ENCODE assay signal across 11 cellular contexts in the genomic region with DNA sequence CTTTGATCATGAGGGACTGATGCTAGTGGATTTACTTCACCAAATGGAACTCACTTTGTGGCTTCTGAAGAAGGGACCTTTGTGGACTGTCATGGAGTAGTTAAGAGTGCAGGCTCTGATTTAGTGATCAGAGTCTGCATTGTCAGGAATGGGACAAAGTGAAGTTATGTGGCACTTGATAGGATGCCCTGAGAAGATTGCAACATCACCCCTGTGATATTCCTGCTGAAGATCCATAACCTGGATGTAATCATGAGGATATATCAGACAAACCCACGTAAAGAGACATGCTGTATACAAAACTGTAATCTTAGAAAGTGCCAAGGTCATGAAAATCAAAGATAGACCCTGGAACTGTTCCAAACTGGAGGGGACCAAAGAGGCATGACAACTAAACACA. TPM values are rescaled to one million over a fixed set of nuclear protein-coding genes. Genes with fewer than 3 reads are reported as not detected.
DNase-seq lines count a peak whose midpoint lies in the region; ATAC-seq and TF ChIP-seq lines count a peak whose summit lies in the region.
"Had no signal": no experiment of that assay in that cellular context is flagged by ENCODE, and none has a peak within 500 bp of the region (broad histone marks: within the 10 kb centered on the region; RNA-seq: fewer than 3 reads in every experiment).

No MANE protein-coding gene starts in this region.

- TF ChIP-seq CTCF in H9 (conservative IDR thresholded peaks at IDR 0.05): no peak

- H2BK20ac ChIP-seq in H9 (ENCODE audit: low read depth, low read length, poor library complexity, severe bottlenecking): no peak overlapping the region

- H3K27ac Mint-ChIP-seq in H9 (no peak overlapping the region), memory B cell (no peak overlapping the region)
- peak overlapping the region; percentile 96 for H3K27ac Mint-ChIP-seq in activated T-helper 1 cell treated with anti-CD3 and anti-CD28 coated beads, Interleukin-12 subunit alpha, Interleukin-12 subunit beta, Interleukin-2, Interleukin-4 antibody, amounts not matched to agents 30 ng/mL and 10 ng/mL and 1 ng/mL, durations not matched to agents 14 hours and 24 hours and 36 hours

- WGBS in H9 (ENCODE audit: extremely low coverage, insufficient read length, low lambda C conversion rate): no CpG with 5 or more reads among the region's 1 CpG

- no peak overlapping the region for H3T11ph ChIP-seq in H9 (ENCODE audit: low read length)

- H4K8ac ChIP-seq in H9 (replicated peaks; ENCODE audit: insufficient read length, low read depth, low read length): no peak overlapping the region

- no peaks in the 10 kb centered on the region for H3K79me1 ChIP-seq in H9 (ENCODE audit: insufficient read depth, low read depth, low read length, poor library complexity, severe bottlenecking)

- H3K27ac ChIP-seq in BLaER1 (no peak overlapping the region), H9 (ENCODE audit: insufficient read length, low read depth, low read length) (no peak overlapping the region)
- H3K27ac ChIP-seq: esophagus muscularis mucosa had no signal

- H3K4ac ChIP-seq in H9 (ENCODE audit: low read depth, low read length): no peak overlapping the region

- H3K4me3 ChIP-seq in BLaER1: 0 out of 2 replicates have a peak overlapping the region, but pooled peaks have one; percentile 89

- H3K27me3 ChIP-seq in BLaER1 (no peaks in the 10 kb centered on the region), H9 (ENCODE audit: insufficient read depth, low read length) (no peaks in the 10 kb centered on the region)
- H3K27me3 ChIP-seq: esophagus muscularis mucosa had no signal

- H3K4me1 ChIP-seq in BLaER1: peaks cover 34% of the 10 kb centered on the region
- H3K4me1 ChIP-seq in H9 (ENCODE audit: insufficient read depth, low read length): peaks cover 3% of the 10 kb centered on the region

- no peak overlapping the region for H2BK120ac ChIP-seq in H9 (ENCODE audit: low read depth, low read length, poor library complexity, severe bottlenecking)

- H3K4me3 Mint-ChIP-seq in H9 (peak overlapping the region; percentile 100), memory B cell (peak overlapping the region; percentile 29)
- H3K4me3 Mint-ChIP-seq in activated T-helper 1 cell treated with anti-CD3 and anti-CD28 coated beads, Interleukin-12 subunit alpha, Interleukin-12 subunit beta, Interleukin-2, Interleukin-4 antibody, amounts not matched to agents 30 ng/mL and 10 ng/mL and 1 ng/mL, durations not matched to agents 14 hours and 24 hours and 36 hours: peak overlapping the region; percentile 100

- no peak overlapping the region for H3K23ac ChIP-seq in H9 (ENCODE audit: insufficient read length, low read depth, low read length)

- H3K9me3 ChIP-seq in BLaER1 (no peaks in the 10 kb centered on the region), H9 (ENCODE audit: control insufficient read depth, low read depth, low read length) (no peaks in the 10 kb centered on the region)
- H3K9me3 ChIP-seq: esophagus muscularis mucosa had no signal

- H3K4me1 Mint-ChIP-seq in H9: peaks cover 20 to 24% of the 10 kb centered on the region in 2 experiments
- H3K4me1 Mint-ChIP-seq in activated T-helper 1 cell treated with anti-CD3 and anti-CD28 coated beads, Interleukin-12 subunit alpha, Interleukin-12 subunit beta, Interleukin-2, Interleukin-4 antibody, amounts not matched to agents 30 ng/mL and 10 ng/mL and 1 ng/mL, durations not matched to agents 14 hours and 24 hours and 36 hours (ENCODE audit: low read depth): peaks cover 50% of the 10 kb centered on the region
- peaks cover 33% of the 10 kb centered on the region for H3K4me1 Mint-ChIP-seq in memory B cell

- peaks cover 3% of the 10 kb centered on the region; the same call in 1 of the 2 replicates for H3K79me2 ChIP-seq in H9 (ENCODE audit: insufficient read depth, low read length)

- peaks cover 11% of the 10 kb centered on the region; the same call in 1 of the 2 replicates for H4K20me1 ChIP-seq in BLaER1
- H4K20me1 ChIP-seq in H9 (ENCODE audit: control insufficient read depth, insufficient read depth, insufficient read length): no peaks in the 10 kb centered on the region

- H3K27me3 Mint-ChIP-seq in H9 (ENCODE audit: low read depth) (no peaks in the 10 kb centered on the region), memory B cell (no peaks in the 10 kb centered on the region)
- H3K27me3 Mint-ChIP-seq in activated T-helper 1 cell treated with anti-CD3 and anti-CD28 coated beads, Interleukin-12 subunit alpha, Interleukin-12 subunit beta, Interleukin-2, Interleukin-4 antibody, amounts not matched to agents 30 ng/mL and 10 ng/mL and 1 ng/mL, durations not matched to agents 14 hours and 24 hours and 36 hours (ENCODE audit: insufficient read depth): no peaks in the 10 kb centered on the region

- no peak overlapping the region for H4K91ac ChIP-seq in H9 (ENCODE audit: insufficient read length, low read depth, low read length)

- no peak overlapping the region for H2BK12ac ChIP-seq in H9 (ENCODE audit: insufficient read length, low read depth, low read length)

- no peak overlapping the region for H3K56ac ChIP-seq in H9 (ENCODE audit: insufficient read length, low read depth, low read length)

- no peak overlapping the region for H3K14ac ChIP-seq in H9 (ENCODE audit: insufficient read depth, low read length)

- DNase-seq in H9 (no peak), memory B cell (ENCODE audit: low spot score in 2 of 2) (no peak), NCI-H1048 (lab: John Stamatoyannopoulos, UW) (no peak), AG08395 (ENCODE audit: low spot score) (no peak), head of caudate nucleus (no peak), cerebellar nuclear complex (lab: John Stamatoyannopoulos, UW) (no peak)
- no peak for DNase-seq in activated T-helper 1 cell treated with anti-CD3 and anti-CD28 coated beads, Interleukin-12 subunit alpha, Interleukin-12 subunit beta, Interleukin-2, Interleukin-4 antibody, amounts not matched to agents 30 ng/mL and 10 ng/mL and 1 ng/mL, durations not matched to agents 14 hours and 24 hours and 36 hours (ENCODE audit: low spot score)
- DNase-seq: NCI-H146; stimulated activated CD4-positive, alpha-beta T cell treated with anti-CD3 and anti-CD28 coated beads, Interleukin-15, amount 100 ng/mL, for 24 hours had no signal

- H2AK5ac ChIP-seq in H9 (ENCODE audit: insufficient read length, low read length): no peak overlapping the region

- H3K36me3 Mint-ChIP-seq in H9 (ENCODE audit: insufficient read depth in 1 of 3, low read depth in 3 of 3): peaks cover 9 to 16% (median 16%) of the 10 kb centered on the region in 3 experiments; a peak in 6 of 7 replicates
- peaks cover 23% of the 10 kb centered on the region for H3K36me3 Mint-ChIP-seq in activated T-helper 1 cell treated with anti-CD3 and anti-CD28 coated beads, Interleukin-12 subunit alpha, Interleukin-12 subunit beta, Interleukin-2, Interleukin-4 antibody, amounts not matched to agents 30 ng/mL and 10 ng/mL and 1 ng/mL, durations not matched to agents 14 hours and 24 hours and 36 hours (ENCODE audit: low read depth)
- peaks cover 10% of the 10 kb centered on the region for H3K36me3 Mint-ChIP-seq in memory B cell

- H2BK15ac ChIP-seq in H9 (ENCODE audit: low read depth, low read length): no peak overlapping the region

- H3K4me2 ChIP-seq in BLaER1 (peak overlapping the region; percentile 94), H9 (ENCODE audit: insufficient read depth, insufficient read length, low read length) (peak overlapping the region; percentile 94)

- peaks cover 24% of the 10 kb centered on the region for H3K36me3 ChIP-seq in BLaER1

- H3K9ac ChIP-seq in BLaER1: peak overlapping the region; percentile 84; the same call in 1 of the 2 replicates
- H3K9ac ChIP-seq in H9 (ENCODE audit: extremely low read depth, insufficient read length, low read length): peak overlapping the region; percentile 15

- H3K9me3 Mint-ChIP-seq in H9 (no peaks in the 10 kb centered on the region), memory B cell (no peaks in the 10 kb centered on the region)
- H3K9me3 Mint-ChIP-seq in activated T-helper 1 cell treated with anti-CD3 and anti-CD28 coated beads, Interleukin-12 subunit alpha, Interleukin-12 subunit beta, Interleukin-2, Interleukin-4 antibody, amounts not matched to agents 30 ng/mL and 10 ng/mL and 1 ng/mL, durations not matched to agents 14 hours and 24 hours and 36 hours: no peaks in the 10 kb centered on the region

- H2AFZ ChIP-seq in H9 (ENCODE audit: low read length): no peak overlapping the region

- no peak overlapping the region for H4K5ac ChIP-seq in H9 (ENCODE audit: insufficient read length, low read depth, low read length)

- intact Hi-C loops in activated T-helper 1 cell treated with anti-CD3 and anti-CD28 coated beads, Interleukin-12 subunit alpha, Interleukin-12 subunit beta, Interleukin-2, Interleukin-4 antibody, amounts not matched to agents 30 ng/mL and 10 ng/mL and 1 ng/mL, durations not matched to agents 14 hours and 24 hours and 36 hours (cut with micrococcal nuclease): loop anchor here (2.0 kb wide), 1 partner anchor 151 kb away; no protein-coding TSS in a partner anchor
- intact Hi-C loops in head of caudate nucleus (cut with DNase I): loop anchor here (10.0 kb wide), 1 partner anchor 71 kb away; no protein-coding TSS in a partner anchor

- H3K18ac ChIP-seq in H9 (ENCODE audit: insufficient read length, low read depth, low read length): no peak overlapping the region

- H2BK5ac ChIP-seq in H9 (ENCODE audit: insufficient read length, low read length): no peak overlapping the region

- no peak for ATAC-seq in memory B cell (ENCODE audit: low read depth)

- H3K23me2 ChIP-seq in H9 (ENCODE audit: insufficient read length, low read depth, low read length, poor library complexity, severe bottlenecking): peaks cover 10% of the 10 kb centered on the region

RNA-seq across cellular contexts. Expression of gene TFIP11, which starts 1.6 kb away (rescaled TPM):
- total RNA-seq in H9 (2021): 36.4 and 37.7 TPM in 2 replicates
- total RNA-seq in activated T-helper 1 cell treated with anti-CD3 and anti-CD28 coated beads, Interleukin-12 subunit alpha, Interleukin-12 subunit beta, Interleukin-2, Interleukin-4 antibody, amounts not matched to agents 30 ng/mL and 10 ng/mL and 1 ng/mL, durations not matched to agents 14 hours and 24 hours and 36 hours: 57.2 and 58.1 TPM in 2 replicates

RNA-seq across cellular contexts. Expression of gene SRRD, which starts 30.2 kb away (rescaled TPM):
- 32.2 and 36.0 TPM in 2 replicates for total RNA-seq in H9 (2021)
- 29.2 and 34.8 TPM in 2 replicates for total RNA-seq in activated T-helper 1 cell treated with anti-CD3 and anti-CD28 coated beads, Interleukin-12 subunit alpha, Interleukin-12 subunit beta, Interleukin-2, Interleukin-4 antibody, amounts not matched to agents 30 ng/mL and 10 ng/mL and 1 ng/mL, durations not matched to agents 14 hours and 24 hours and 36 hours

RNA-seq across cellular contexts. Expression of gene HPS4, which starts 30.3 kb away (rescaled TPM):
- total RNA-seq in H9 (2021): 24.4 and 26.2 TPM in 2 replicates
- 43.8 and 44.5 TPM in 2 replicates for total RNA-seq in activated T-helper 1 cell treated with anti-CD3 and anti-CD28 coated beads, Interleukin-12 subunit alpha, Interleukin-12 subunit beta, Interleukin-2, Interleukin-4 antibody, amounts not matched to agents 30 ng/mL and 10 ng/mL and 1 ng/mL, durations not matched to agents 14 hours and 24 hours and 36 hours

Comparison
In these comparisons a context has a peak if more than half of its experiments do, and no peak if none do; other contexts are left out.
1. H3K4me3 Mint-ChIP-seq: peak in every context shown above with its lines; median percentile 100 in H9; 100 in activated T-helper 1 cell treated with anti-CD3 and anti-CD28 coated beads, Interleukin-12 subunit alpha, Interleukin-12 subunit beta, Interleukin-2, Interleukin-4 antibody, amounts not matched to agents 30 ng/mL and 10 ng/mL and 1 ng/mL, durations not matched to agents 14 hours and 24 hours and 36 hours; 29 in memory B cell.